In the genomic region with DNA sequence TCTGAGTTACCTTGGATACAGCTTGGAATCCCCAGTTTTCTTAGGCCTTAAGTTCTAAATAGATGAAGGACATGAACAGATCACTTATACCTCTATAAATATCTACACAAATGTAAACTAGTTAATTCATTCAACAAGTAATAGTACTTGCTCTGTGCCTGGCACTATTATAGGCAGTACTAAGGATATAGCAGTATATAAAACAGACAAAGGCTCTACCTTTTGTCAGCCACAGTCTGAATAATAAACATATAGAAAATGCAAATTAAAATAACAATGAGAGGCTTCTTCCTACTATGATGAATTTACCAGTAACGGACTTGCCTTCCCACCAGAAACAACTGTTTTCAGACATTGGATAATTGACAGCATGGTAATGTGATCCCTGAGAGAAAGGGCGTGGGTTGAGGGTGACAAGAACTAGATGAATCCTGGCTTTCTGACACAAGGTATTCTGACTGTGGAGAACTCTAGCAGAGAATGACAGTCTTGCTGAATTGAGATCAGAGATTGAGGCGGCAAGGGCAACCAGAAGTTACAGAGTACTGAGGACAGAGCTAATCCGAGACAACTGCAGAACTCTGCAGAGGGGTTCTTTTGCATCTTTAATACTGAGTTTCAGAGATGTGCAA, we compare ENCODE assay signal across 2 cellular contexts.
TF ChIP-seq lines count a peak whose summit lies in the region.

No MANE protein-coding gene starts in this region.

TF ChIP-seq in HEK293T, 16 proteins besides CTCF, POLR2A, EP300 and RAD21:
- no peak for TF ChIP-seq ZNF384 (IDR thresholded peaks at IDR 0.05)
- TF ChIP-seq, protein P1, sequence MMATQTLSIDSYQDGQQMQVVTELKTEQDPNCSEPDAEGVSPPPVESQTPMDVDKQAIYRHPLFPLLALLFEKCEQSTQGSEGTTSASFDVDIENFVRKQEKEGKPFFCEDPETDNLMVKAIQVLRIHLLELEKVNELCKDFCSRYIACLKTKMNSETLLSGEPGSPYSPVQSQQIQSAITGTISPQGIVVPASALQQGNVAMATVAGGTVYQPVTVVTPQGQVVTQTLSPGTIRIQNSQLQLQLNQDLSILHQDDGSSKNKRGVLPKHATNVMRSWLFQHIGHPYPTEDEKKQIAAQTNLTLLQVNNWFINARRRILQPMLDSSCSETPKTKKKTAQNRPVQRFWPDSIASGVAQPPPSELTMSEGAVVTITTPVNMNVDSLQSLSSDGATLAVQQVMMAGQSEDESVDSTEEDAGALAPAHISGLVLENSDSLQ (IDR thresholded peaks at IDR 0.05), result peak; percentile 64; the same call in 1 of the 2 replicates

TF ChIP-seq in K562, 482 proteins besides CTCF, POLR2A, EP300 and RAD21:
- TF ChIP-seq, protein P1 (IDR thresholded peaks at IDR 0.05), result peak; percentile 50
- TF ChIP-seq SRSF9 (IDR thresholded peaks at IDR 0.05; ENCODE audit: borderline replicate concordance, low read depth, low read length), result no peak
